ENCODE assay signal across 15 cellular contexts in genomic region chr7:14936530-14936929, GRCh38. TPM values are rescaled to one million over a fixed set of nuclear protein-coding genes. Genes with fewer than 3 reads are reported as not detected.
DNase-seq lines count a peak whose midpoint lies in the region; ATAC-seq and TF ChIP-seq lines count a peak whose summit lies in the region.
"Had no signal": no experiment of that assay in that cellular context is flagged by ENCODE, and none has a peak within 500 bp of the region (broad histone marks: within the 10 kb centered on the region; RNA-seq: fewer than 3 reads in every experiment).

No MANE protein-coding gene starts in this region.

- H3K27me3 Mint-ChIP-seq in type B pancreatic cell = no peaks in the 10 kb centered on the region
- H3K27me3 Mint-ChIP-seq: activated naive CD8-positive, alpha-beta T cell treated with anti-CD3 and anti-CD28 coated beads, Interleukin-2, amount 50 U/mL, for 24 hours; CD4-positive, CD25-positive, alpha-beta regulatory T cell; naive B cell; stimulated activated naive CD8-positive, alpha-beta T cell treated with anti-CD3 and anti-CD28 coated beads, Interleukin-15, amount 100 ng/mL, for 72 hours had no signal

- peak overlapping the region; percentile 3 for H3K27ac ChIP-seq in rectal smooth muscle tissue (ENCODE audit: low read depth, low read length)
- H3K27ac ChIP-seq: PC-9 had no signal

- H3K4me1 Mint-ChIP-seq in type B pancreatic cell (ENCODE audit: unreplicated experiment) = peaks cover 10% of the 10 kb centered on the region
- H3K4me1 Mint-ChIP-seq: activated naive CD8-positive, alpha-beta T cell treated with anti-CD3 and anti-CD28 coated beads, Interleukin-2, amount 50 U/mL, for 24 hours; CD4-positive, CD25-positive, alpha-beta regulatory T cell; naive B cell; stimulated activated naive CD8-positive, alpha-beta T cell treated with anti-CD3 and anti-CD28 coated beads, Interleukin-15, amount 100 ng/mL, for 72 hours had no signal

- in situ Hi-C loops in astrocyte of the spinal cord (cut with HindIII; ENCODE audit: low sequenced_read_pairs) (no loop called here), GM13977 (cut with MboI; ENCODE audit: low pct_unique_long_range_greater_than_20kb, low sequenced_read_pairs, unreplicated experiment) (no loop called here)

- H3K4me3 ChIP-seq in astrocyte of the spinal cord (ENCODE audit: low read depth, low read length) (no peak overlapping the region), rectal smooth muscle tissue (ENCODE audit: low read length) (no peak overlapping the region)
- H3K4me3 ChIP-seq: PC-9 had no signal

- ATAC-seq in HG02938 (IDR thresholded peaks at IDR 0.05; ENCODE audit: unreplicated experiment) = no peak
- ATAC-seq: activated naive CD8-positive, alpha-beta T cell treated with anti-CD3 and anti-CD28 coated beads, Interleukin-2, amount 50 U/mL, for 24 hours; stimulated activated naive CD8-positive, alpha-beta T cell treated with anti-CD3 and anti-CD28 coated beads, Interleukin-15, amount 100 ng/mL, for 72 hours had no signal

- no peaks in the 10 kb centered on the region for H3K9me3 Mint-ChIP-seq in type B pancreatic cell

- H3K27me3 ChIP-seq in rectal smooth muscle tissue (ENCODE audit: control insufficient read depth, insufficient read depth, low read length) = no peaks in the 10 kb centered on the region

- H3K4me3 Mint-ChIP-seq in type B pancreatic cell = no peak overlapping the region
- H3K4me3 Mint-ChIP-seq: activated naive CD8-positive, alpha-beta T cell treated with anti-CD3 and anti-CD28 coated beads, Interleukin-2, amount 50 U/mL, for 24 hours; CD4-positive, CD25-positive, alpha-beta regulatory T cell; naive B cell; stimulated activated naive CD8-positive, alpha-beta T cell treated with anti-CD3 and anti-CD28 coated beads, Interleukin-15, amount 100 ng/mL, for 72 hours had no signal

- H3K27ac Mint-ChIP-seq in type B pancreatic cell = no peak overlapping the region
- H3K27ac Mint-ChIP-seq: activated naive CD8-positive, alpha-beta T cell treated with anti-CD3 and anti-CD28 coated beads, Interleukin-2, amount 50 U/mL, for 24 hours; CD4-positive, CD25-positive, alpha-beta regulatory T cell; stimulated activated naive CD8-positive, alpha-beta T cell treated with anti-CD3 and anti-CD28 coated beads, Interleukin-15, amount 100 ng/mL, for 72 hours had no signal

- no peaks in the 10 kb centered on the region for H3K36me3 ChIP-seq in rectal smooth muscle tissue (ENCODE audit: control insufficient read depth, insufficient read depth, low read length)

- DNase-seq in ELF-1 (ENCODE audit: low read depth, low spot score) = peak; percentile 3
- peak; percentile 59 for DNase-seq in astrocyte of the spinal cord (ENCODE audit: low read depth, low spot score)
- peak; percentile 77 for DNase-seq in islet precursor cell
- DNase-seq in type B pancreatic cell (ENCODE audit: extremely low spot score, unreplicated experiment) = no peak
- no peak for DNase-seq in activated CD4-positive, alpha-beta T cell treated with anti-CD3 and anti-CD28 coated beads for 4 hours
- no peak for DNase-seq in GM13977 (ENCODE audit: low spot score)
- DNase-seq: activated CD4-positive, alpha-beta T cell treated with anti-CD3 and anti-CD28 coated beads for 1 hour; activated naive CD8-positive, alpha-beta T cell treated with anti-CD3 and anti-CD28 coated beads, Interleukin-2, amount 50 U/mL, for 24 hours; CD4-positive, CD25-positive, alpha-beta regulatory T cell; naive B cell; NCI-H510A treated with DMSO at 0.1 percent for 48 hours; PC-9; stimulated activated naive CD8-positive, alpha-beta T cell treated with anti-CD3 and anti-CD28 coated beads, Interleukin-15, amount 100 ng/mL, for 72 hours had no signal

- no peaks in the 10 kb centered on the region for H3K36me3 Mint-ChIP-seq in type B pancreatic cell
- H3K36me3 Mint-ChIP-seq: CD4-positive, CD25-positive, alpha-beta regulatory T cell; naive B cell had no signal

- TF ChIP-seq CTCF in astrocyte of the spinal cord (IDR thresholded peaks at IDR 0.05; ENCODE audit: low read depth, low read length) (no peak), type B pancreatic cell (conservative IDR thresholded peaks at IDR 0.05) (no peak), GM13977 (IDR thresholded peaks at IDR 0.05; ENCODE audit: extremely low read depth, insufficient read depth, missing control alignments) (no peak)

- no peak overlapping the region for H3K9ac ChIP-seq in rectal smooth muscle tissue (ENCODE audit: low read length)

- H3K4me1 ChIP-seq in rectal smooth muscle tissue (ENCODE audit: control insufficient read depth, insufficient read depth, low read length) = peaks cover 2% of the 10 kb centered on the region

RNA-seq across cellular contexts. Expression of gene DGKB, which starts 34.0 kb away (rescaled TPM):
- 2.6 and 3.4 TPM in 2 replicates for total RNA-seq in type B pancreatic cell (ENCODE audit: low replicate concordance)
- total RNA-seq: CD4-positive, CD25-positive, alpha-beta regulatory T cell had no signal

Comparison
In these comparisons a context has a peak if more than half of its experiments do, and no peak if none do; other contexts are left out.
1. DNase-seq: peak in ELF-1 (single experiment), astrocyte of the spinal cord (single experiment) and islet precursor cell (single experiment); none in type B pancreatic cell (single experiment), activated CD4-positive, alpha-beta T cell treated with anti-CD3 and anti-CD28 coated beads for 4 hours (0 of 2) and GM13977 (single experiment).